Comparison of ENCODE assay signal across 17 cellular contexts in the genomic region with DNA sequence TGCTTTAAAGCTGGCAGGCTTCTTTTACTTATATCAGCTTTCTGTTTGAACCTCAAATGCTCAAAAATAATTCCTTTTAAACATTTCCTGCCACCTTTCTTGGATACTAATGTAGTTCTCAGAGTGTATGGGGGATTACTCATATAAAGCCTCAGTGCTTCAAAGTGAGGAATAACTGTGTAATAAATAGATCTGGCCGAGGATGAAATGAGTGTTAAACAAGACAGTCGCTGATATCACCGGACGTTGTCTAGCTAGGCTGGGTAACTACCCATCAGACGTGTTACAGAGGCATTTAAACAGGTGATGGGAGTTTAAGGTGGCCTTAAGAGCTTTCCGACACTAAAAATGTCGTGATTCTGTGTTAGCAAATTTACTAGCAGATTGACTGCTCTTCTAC. TPM values are rescaled to one million over a fixed set of nuclear protein-coding genes. Genes with fewer than 3 reads are reported as not detected.
DNase-seq lines count a peak whose midpoint lies in the region; ATAC-seq and TF ChIP-seq lines count a peak whose summit lies in the region.
"Had no signal": no experiment of that assay in that cellular context is flagged by ENCODE, and none has a peak within 500 bp of the region (broad histone marks: within the 10 kb centered on the region; RNA-seq: fewer than 3 reads in every experiment).

No MANE protein-coding gene starts in this region.

- POLR2A ChIA-PET in CD8-positive, alpha-beta T cell (lab: Charles Lee) = interaction anchor here (0.7 to 1.2 kb wide), 3 partner anchors 13 to 52 kb away, joined by 3 read pairs; no protein-coding TSS in a partner anchor
- POLR2A ChIA-PET in activated CD8-positive, alpha-beta T cell treated with anti-CD3 and anti-CD28 coated beads for 36 hours (lab: Charles Lee) = interaction anchor here (0.9 to 2.0 kb wide), 3 partner anchors 13 to 21 kb away, joined by 3 to 7 read pairs (median 5); no protein-coding TSS in a partner anchor

- no peaks in the 10 kb centered on the region for H3K27me3 Mint-ChIP-seq in CD8-positive, alpha-beta T cell (ENCODE audit: low read depth)
- no peaks in the 10 kb centered on the region for H3K27me3 Mint-ChIP-seq in activated CD8-positive, alpha-beta T cell treated with anti-CD3 and anti-CD28 coated beads for 36 hours

- no peaks in the 10 kb centered on the region for H3K9me3 Mint-ChIP-seq in CD8-positive, alpha-beta T cell
- peaks cover 2% of the 10 kb centered on the region for H3K9me3 Mint-ChIP-seq in activated CD8-positive, alpha-beta T cell treated with anti-CD3 and anti-CD28 coated beads for 36 hours

- no peak for TF ChIP-seq CTCF in CD8-positive, alpha-beta T cell (IDR thresholded peaks at IDR 0.05)
- no peak for TF ChIP-seq CTCF in activated CD8-positive, alpha-beta T cell treated with anti-CD3 and anti-CD28 coated beads for 36 hours (IDR thresholded peaks at IDR 0.05)

- CTCF ChIA-PET in CD8-positive, alpha-beta T cell (lab: Charles Lee) = interaction anchor here (0.7 kb wide), 1 partner anchor 25 kb away, joined by 3 read pairs; no protein-coding TSS in a partner anchor
- CTCF ChIA-PET in activated CD8-positive, alpha-beta T cell treated with anti-CD3 and anti-CD28 coated beads for 36 hours (lab: Charles Lee) = interaction anchor here (1.0 kb wide), 2 partner anchors 11 to 165 kb away, joined by 3 read pairs; no protein-coding TSS in a partner anchor

- no peaks in the 10 kb centered on the region for H3K27me3 ChIP-seq in CD8-positive, alpha-beta T cell (ENCODE audit: insufficient read depth, low read length)
- H3K27me3 ChIP-seq: BLaER1 treated with 17β-estradiol and CSF1 and Interleukin-3, amounts not matched to agents 10 nM and 100 nM had no signal

- H3K27ac ChIP-seq in CD8-positive, alpha-beta T cell (ENCODE audit: low read depth, low read length) = no peak overlapping the region
- H3K27ac ChIP-seq: BLaER1 treated with 17β-estradiol and CSF1 and Interleukin-3, amounts not matched to agents 10 nM and 100 nM had no signal

- intact Hi-C loops in CD8-positive, alpha-beta T cell (cut with DNase I, micrococcal nuclease) = no loop called here
- intact Hi-C loops in activated CD8-positive, alpha-beta T cell treated with anti-CD3 and anti-CD28 coated beads for 36 hours (cut with micrococcal nuclease) = loop anchor here (5.0 kb wide), 1 partner anchor 64 kb away; no protein-coding TSS in a partner anchor

- H3K9me3 ChIP-seq in CD8-positive, alpha-beta T cell (ENCODE audit: low read length) = no peaks in the 10 kb centered on the region

- H3K27ac Mint-ChIP-seq in CD8-positive, alpha-beta T cell = peak overlapping the region; percentile 41
- peak overlapping the region; percentile 90 for H3K27ac Mint-ChIP-seq in activated CD8-positive, alpha-beta T cell treated with anti-CD3 and anti-CD28 coated beads for 36 hours

- peak; percentile 68 for ATAC-seq in CD8-positive, alpha-beta T cell
- peak; percentile 48 for ATAC-seq in GM18858 (IDR thresholded peaks at IDR 0.05; ENCODE audit: unreplicated experiment)
- ATAC-seq in HG02852 (IDR thresholded peaks at IDR 0.05; ENCODE audit: unreplicated experiment) = peak; percentile 53
- peak; percentile 37 for ATAC-seq in activated CD8-positive, alpha-beta T cell treated with anti-CD3 and anti-CD28 coated beads for 36 hours
- ATAC-seq: PC-3 had no signal

- no peak overlapping the region for H3K4me3 ChIP-seq in CD8-positive, alpha-beta T cell (ENCODE audit: low read depth, low read length)
- H3K4me3 ChIP-seq: BLaER1 treated with 17β-estradiol and CSF1 and Interleukin-3, amounts not matched to agents 10 nM and 100 nM had no signal

- H3K36me3 ChIP-seq in CD8-positive, alpha-beta T cell (ENCODE audit: insufficient read depth, low read length) = no peaks in the 10 kb centered on the region

- DNase-seq in CD8-positive, alpha-beta T cell = no peak
- no peak for DNase-seq in activated CD8-positive, alpha-beta T cell treated with anti-CD3 and anti-CD28 coated beads for 36 hours
- DNase-seq in hepatic stellate cell (ENCODE audit: low spot score) (no peak), kidney glomerular epithelial cell (lab: John Stamatoyannopoulos, UW) (no peak), NCI-H345 (lab: John Stamatoyannopoulos, UW) (no peak), iPS-NIHi11 (ENCODE audit: low spot score) (no peak)
- DNase-seq: amygdala; effector memory CD4-positive, alpha-beta T cell; H7; head of caudate nucleus; mesenchymal stem cell; NCI-H1436 treated with DMSO at 0.1 percent for 48 hours; PC-3; retina had no signal

- H3K4me1 Mint-ChIP-seq in CD8-positive, alpha-beta T cell (ENCODE audit: low read depth) = peaks cover 45% of the 10 kb centered on the region
- peaks cover 72% of the 10 kb centered on the region for H3K4me1 Mint-ChIP-seq in activated CD8-positive, alpha-beta T cell treated with anti-CD3 and anti-CD28 coated beads for 36 hours (ENCODE audit: low read depth)

- no peaks in the 10 kb centered on the region for H3K36me3 Mint-ChIP-seq in CD8-positive, alpha-beta T cell
- H3K36me3 Mint-ChIP-seq in activated CD8-positive, alpha-beta T cell treated with anti-CD3 and anti-CD28 coated beads for 36 hours (ENCODE audit: low read depth) = peaks cover 9% of the 10 kb centered on the region

- peak overlapping the region; percentile 38 for H3K4me3 Mint-ChIP-seq in CD8-positive, alpha-beta T cell
- H3K4me3 Mint-ChIP-seq in activated CD8-positive, alpha-beta T cell treated with anti-CD3 and anti-CD28 coated beads for 36 hours = peak overlapping the region; percentile 37

- peaks cover 19% of the 10 kb centered on the region for H3K4me1 ChIP-seq in CD8-positive, alpha-beta T cell (ENCODE audit: insufficient read depth, low read length)

RNA-seq across cellular contexts. Expression of a gene that starts 53.1 kb away (rescaled TPM):
- not detected for total RNA-seq in CD8-positive, alpha-beta T cell
- under 1 TPM; 0.16 to 0.40 TPM for total RNA-seq in activated CD8-positive, alpha-beta T cell treated with anti-CD3 and anti-CD28 coated beads for 36 hours
